In genomic region chr1:192550922-192551534, GRCh38 we compare ENCODE assay signal across 7 cellular contexts. TPM values are rescaled to one million over a fixed set of nuclear protein-coding genes. Genes with fewer than 3 reads are reported as not detected.
A peak's percentile ranks its signal among the peaks of the same experiment; 100 is the strongest.
DNase-seq lines count a peak whose midpoint lies in the region; ATAC-seq and TF ChIP-seq lines count a peak whose summit lies in the region.

No MANE protein-coding gene starts in this region.

- WGBS in stomach, 5 donors: 66 to 75% (median 73%) methylated on average over 2 of the region's 2 CpGs

- H3K4me1 ChIP-seq in stomach: peaks cover 0 to 3% (median 0%) of the 10 kb centered on the region in 4 donors

- no peaks in the 10 kb centered on the region for H3K27me3 ChIP-seq in stomach

- H3K9me3 Mint-ChIP-seq in effector memory CD8-positive, alpha-beta T cell: no peaks in the 10 kb centered on the region

- no peak for TF ChIP-seq CTCF in stomach (IDR thresholded peaks at IDR 0.05)

- peak; percentile 33 for ATAC-seq in GM18519 (IDR thresholded peaks at IDR 0.05; ENCODE audit: low FRiP score, unreplicated experiment)
- peak; percentile 71 for ATAC-seq in HG02588 (IDR thresholded peaks at IDR 0.05; ENCODE audit: unreplicated experiment)
- ATAC-seq in effector memory CD8-positive, alpha-beta T cell (replicated peaks): peak; percentile 53

- peak overlapping the region; percentile 32 to 51 for H3K4me3 Mint-ChIP-seq in effector memory CD8-positive, alpha-beta T cell

- no peak overlapping the region for H3K4me3 ChIP-seq in stomach

- TF ChIP-seq EP300 in stomach (IDR thresholded peaks at IDR 0.05): no peak

- DNase-seq in MV-4-11 (lab: John Stamatoyannopoulos, UW): peak; percentile 92
- DNase-seq in effector memory CD8-positive, alpha-beta T cell: no peak
- no peak for DNase-seq in erythroblast (lab: John Stamatoyannopoulos, UW)
- DNase-seq in stomach: no peak
- DNase-seq in SK-N-DZ (ENCODE audit: low spot score): no peak

- H3K36me3 Mint-ChIP-seq in effector memory CD8-positive, alpha-beta T cell (ENCODE audit: insufficient read depth): no peaks in the 10 kb centered on the region

- H3K4me1 Mint-ChIP-seq in effector memory CD8-positive, alpha-beta T cell (ENCODE audit: low read depth in 2 of 2): peaks cover 16 to 43% of the 10 kb centered on the region in 2 donors

- peak overlapping the region; percentile 73 to 84 for H3K27ac Mint-ChIP-seq in effector memory CD8-positive, alpha-beta T cell

- H3K27me3 Mint-ChIP-seq in effector memory CD8-positive, alpha-beta T cell: no peaks in the 10 kb centered on the region

- no peaks in the 10 kb centered on the region for H3K36me3 ChIP-seq in stomach

- intact Hi-C loops in stomach (cut with DNase I; ENCODE audit: low total_unique reads): no loop called here

- TF ChIP-seq POLR2A in erythroblast (IDR thresholded peaks at IDR 0.05; ENCODE audit: low read length) (no peak), stomach (IDR thresholded peaks at IDR 0.05) (no peak)

- H3K27ac ChIP-seq in stomach: peak overlapping the region in 1 of 5 donors; percentile 48

- no peaks in the 10 kb centered on the region for H3K9me3 ChIP-seq in stomach

RNA-seq across cellular contexts. Expression of gene RGS1, which starts 24.5 kb away (rescaled TPM):
- 10 to 100 TPM in 3 of 5 donors, 1 to 10 TPM in 2; 1.8 to 39.3 (median 25.1) TPM for total RNA-seq in stomach
- polyA plus RNA-seq in stomach: 10 to 100 TPM; 12.8 to 22.2 (median 13.1) TPM
- polyA plus RNA-seq in SK-N-DZ (2014; cell fraction: cytosol; rRNA removed): not detected in 2 replicates
- not detected in 2 replicates for polyA plus RNA-seq in SK-N-DZ (2014; cell fraction: nucleus; rRNA removed)
